In the genomic region with DNA sequence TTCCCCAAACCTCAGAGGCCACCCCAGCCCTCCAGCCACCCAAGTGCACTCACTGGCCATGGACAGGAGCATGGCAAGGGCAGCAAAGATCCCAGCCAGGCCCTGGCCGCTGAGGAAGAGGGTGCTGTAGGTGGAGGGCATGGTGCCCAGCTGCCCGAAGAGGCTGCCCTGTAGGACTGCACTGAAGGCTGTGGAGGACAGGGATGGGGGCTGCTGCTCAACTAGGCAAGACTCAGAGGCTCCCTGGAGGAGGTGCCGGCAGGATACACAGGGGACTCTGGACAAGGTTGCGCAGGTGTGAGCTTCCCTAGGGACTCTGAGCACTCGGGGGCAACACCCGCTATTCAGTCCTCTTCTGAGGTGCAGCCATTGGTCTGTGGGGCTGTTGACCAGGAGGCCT, we compare ENCODE assay signal across 1 cellular context.
TF ChIP-seq lines count a peak whose summit lies in the region.

No MANE protein-coding gene starts in this region.

TF ChIP-seq in H1, 55 proteins besides CTCF, POLR2A, EP300 and RAD21:
- TF ChIP-seq KDM1A (IDR thresholded peaks at IDR 0.05; ENCODE audit: borderline replicate concordance, low read length): no peak
